ENCODE assay signal across 8 cellular contexts in genomic region chr12:6554168-6554989, GRCh38. TPM values are rescaled to one million over a fixed set of nuclear protein-coding genes. Genes with fewer than 3 reads are reported as not detected.
A peak's percentile ranks its signal among the peaks of the same experiment; 100 is the strongest.
DNase-seq lines count a peak whose midpoint lies in the region; ATAC-seq and TF ChIP-seq lines count a peak whose summit lies in the region.

No MANE protein-coding gene starts in this region.

- peak overlapping the region; percentile 89 for H3K9ac ChIP-seq in adipocyte (ENCODE audit: low read length)

- WGBS in heart left ventricle, 4 donors = 6 to 13% (median 8%) methylated on average over 21 of the region's 21 CpGs

- H3K4me1 ChIP-seq in adipocyte (ENCODE audit: control insufficient read depth, insufficient read depth, low read length) (peaks cover 62% of the 10 kb centered on the region), heart left ventricle (peaks cover 6 to 75% (median 62%) of the 10 kb centered on the region in 12 donors)

- H3K4me3 ChIP-seq in adipocyte (ENCODE audit: low read length) (peak overlapping the region; percentile 86), heart left ventricle (peak overlapping the region; percentile 87 to 98 (median 93))

- TF ChIP-seq CTCF in heart left ventricle (IDR thresholded peaks at IDR 0.05) = peak; percentile 37 to 77 (median 64)

- peak; percentile 24 to 51 (median 39) for ATAC-seq in heart left ventricle

- intact Hi-C loops in heart left ventricle (cut with DNase I) = loop anchor here in 3 of 10 donors (2.0 to 10.0 kb wide), 3 partner anchors 20 to 210 kb away; partner anchors contain the start of genes GAPDH (in 1 of the 3) and TNFRSF1A (in 1 of the 3)
- intact Hi-C loops in posterior cingulate gyrus (cut with DNase I) = no loop called here

- DNase-seq in CD1c-positive myeloid dendritic cell (ENCODE audit: extremely low spot score) (peak; percentile 72), GM19240 (ENCODE audit: insufficient read length, low spot score) (peak; percentile 89), HUDEP-2 (lab: John Stamatoyannopoulos, UW; ENCODE audit: unreplicated experiment in 76 of 76) (peak in 72 of 76 experiments; percentile 6 to 87 (median 64)), SKM-1 treated with dmso at 0.1 percent for 144 hours (lab: John Stamatoyannopoulos, UW; ENCODE audit: unreplicated experiment) (peak; percentile 56), adipocyte (ENCODE audit: low read depth) (peak; percentile 85), heart left ventricle (peak; percentile 79 to 89 (median 86)), posterior cingulate gyrus (peak in 9 of 10 donors; percentile 19 to 94 (median 69)), inferior parietal cortex (ENCODE audit: extremely low spot score) (no peak)

- TF ChIP-seq POLR2A in heart left ventricle (IDR thresholded peaks at IDR 0.05) = no peak

- H3K9me3 ChIP-seq in adipocyte (ENCODE audit: control insufficient read depth, low read length) = no peaks in the 10 kb centered on the region
- H3K9me3 ChIP-seq in heart left ventricle = no peaks in the 10 kb centered on the region

- H3K36me3 ChIP-seq in adipocyte (ENCODE audit: control insufficient read depth, insufficient read depth, low read length, severe bottlenecking) = peaks cover 22% of the 10 kb centered on the region
- peaks cover 0 to 31% (median 24%) of the 10 kb centered on the region in 9 donors for H3K36me3 ChIP-seq in heart left ventricle

- peak overlapping the region; percentile 31 to 96 (median 90) for H3K27ac ChIP-seq in heart left ventricle

- H3K27me3 ChIP-seq in adipocyte (replicated peaks; ENCODE audit: control insufficient read depth, insufficient read depth, low read length) (no peaks in the 10 kb centered on the region), heart left ventricle (no peaks in the 10 kb centered on the region)

RNA-seq across cellular contexts. Expression of gene IFFO1, which starts 1.5 kb away (rescaled TPM):
- 10 to 100 TPM; 13.2 to 27.5 (median 15.0) TPM for total RNA-seq in heart left ventricle
- polyA plus RNA-seq in heart left ventricle = 10 to 100 TPM; 10.3 to 15.4 TPM

RNA-seq across cellular contexts. Expression of gene NOP2, which starts 13.7 kb away (rescaled TPM):
- 10 to 100 TPM; 12.9 to 23.8 (median 16.5) TPM for total RNA-seq in heart left ventricle
- 10 to 100 TPM; 15.4 to 30.1 TPM for polyA plus RNA-seq in heart left ventricle

RNA-seq across cellular contexts. Expression of gene GAPDH, which starts 20.1 kb away (rescaled TPM):
- 1,000 to 10,000 TPM; 3,379 to 7,430 (median 4,887) TPM for total RNA-seq in heart left ventricle
- polyA plus RNA-seq in heart left ventricle = 1,000 to 10,000 TPM; 4,589 to 6,374 TPM

RNA-seq across cellular contexts. Expression of gene CHD4, which starts 52.8 kb away (rescaled TPM):
- total RNA-seq in heart left ventricle = 100 to 1,000 TPM; 131 to 237 (median 160) TPM
- 100 to 1,000 TPM; 144 to 189 TPM for polyA plus RNA-seq in heart left ventricle
